17 cellular contexts compared by ENCODE assay signal in the genomic region with DNA sequence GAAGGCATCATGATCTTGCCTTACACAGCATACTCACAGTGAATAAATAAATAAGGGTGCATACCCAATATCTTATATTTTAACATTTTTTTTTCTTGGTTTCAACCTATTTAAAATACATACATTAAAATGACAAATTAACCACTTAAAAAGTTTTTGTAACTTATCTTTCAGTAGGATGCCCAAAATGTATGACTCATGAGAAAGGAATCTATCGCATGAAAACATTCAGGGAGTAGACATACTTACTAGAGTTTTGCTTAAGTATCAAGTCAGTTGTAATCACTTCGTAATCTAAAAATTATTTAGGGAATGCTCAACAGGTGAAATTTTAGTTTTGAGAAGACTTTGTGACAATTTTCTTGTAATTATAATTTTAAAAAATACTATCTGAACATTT.
A peak's percentile ranks its signal among the peaks of the same experiment; 100 is the strongest.
DNase-seq lines count a peak whose midpoint lies in the region; ATAC-seq and TF ChIP-seq lines count a peak whose summit lies in the region.
"Had no signal": no experiment of that assay in that cellular context is flagged by ENCODE, and none has a peak within 500 bp of the region (broad histone marks: within the 10 kb centered on the region; RNA-seq: fewer than 3 reads in every experiment).

No MANE protein-coding gene starts in this region.

- H3K4me2 ChIP-seq in mesendoderm (ENCODE audit: low read length) = no peak overlapping the region

- no peak overlapping the region for H2BK120ac ChIP-seq in mesendoderm (ENCODE audit: low read depth, low read length)

- H3K18ac ChIP-seq in mesendoderm (ENCODE audit: low read length) = no peak overlapping the region

- no peak for TF ChIP-seq EP300 in esophagus muscularis mucosa (IDR thresholded peaks at IDR 0.05)
- TF ChIP-seq EP300 in gastroesophageal sphincter (IDR thresholded peaks at IDR 0.05) = no peak

- no CpG with 5 or more reads among the region's 2 CpGs for WGBS in mesendoderm (ENCODE audit: extremely low coverage, insufficient coverage, low lambda C conversion rate)
- WGBS in esophagus muscularis mucosa = 43% methylated on average over 2 of the region's 2 CpGs
- WGBS in gastroesophageal sphincter (ENCODE audit: low coverage in 1 of 2), 2 donors = 43 to 44% methylated on average over 2 of the region's 2 CpGs

- H3K27me3 ChIP-seq in mesendoderm (ENCODE audit: insufficient read depth, low read length, poor library complexity) (no peaks in the 10 kb centered on the region), esophagus muscularis mucosa (no peaks in the 10 kb centered on the region), gastroesophageal sphincter (no peaks in the 10 kb centered on the region)

- H3K36me3 ChIP-seq in mesendoderm (ENCODE audit: control insufficient read depth, insufficient read depth, low read length) (no peaks in the 10 kb centered on the region), esophagus muscularis mucosa (no peaks in the 10 kb centered on the region), gastroesophageal sphincter (no peaks in the 10 kb centered on the region)
- H3K36me3 ChIP-seq: thoracic aorta had no signal

- H3K23ac ChIP-seq in mesendoderm (ENCODE audit: low read length) = no peak overlapping the region

- no peak overlapping the region for H3K27ac ChIP-seq in mesendoderm (ENCODE audit: low read depth, low read length)
- no peak overlapping the region for H3K27ac ChIP-seq in esophagus muscularis mucosa (replicated peaks in 1 of 4)
- no peak overlapping the region for H3K27ac ChIP-seq in gastroesophageal sphincter
- H3K27ac ChIP-seq: thoracic aorta had no signal

- no peak overlapping the region for H3K9ac ChIP-seq in mesendoderm (ENCODE audit: low read length)

- no peaks in the 10 kb centered on the region for H3K79me2 ChIP-seq in mesendoderm (ENCODE audit: control insufficient read depth, insufficient read depth, low read length)

- H4K5ac ChIP-seq in mesendoderm (ENCODE audit: low read length) = no peak overlapping the region

- TF ChIP-seq CTCF in epithelial cell of esophagus (IDR thresholded peaks at IDR 0.05; ENCODE audit: insufficient read depth, low read depth, low read length, missing control alignments) (no peak), esophagus muscularis mucosa (IDR thresholded peaks at IDR 0.05) (no peak), gastroesophageal sphincter (IDR thresholded peaks at IDR 0.05) (no peak)

- H3K4ac ChIP-seq in mesendoderm (ENCODE audit: low read depth, low read length) = no peak overlapping the region

- no peak overlapping the region for H2BK15ac ChIP-seq in mesendoderm (replicated peaks; ENCODE audit: low read depth)

- H3K4me3 ChIP-seq in epithelial cell of esophagus (ENCODE audit: low read length) = no peak overlapping the region
- no peak overlapping the region for H3K4me3 ChIP-seq in mesendoderm (ENCODE audit: low read length)
- H3K4me3 ChIP-seq in esophagus muscularis mucosa = no peak overlapping the region
- H3K4me3 ChIP-seq in gastroesophageal sphincter = no peak overlapping the region
- H3K4me3 ChIP-seq: thoracic aorta had no signal

- peak; percentile 17 for DNase-seq in Daoy (ENCODE audit: low read depth)
- peak; percentile 72 for DNase-seq in RPMI7951 (ENCODE audit: low read depth)
- peak; percentile 34 for DNase-seq in epithelial cell of esophagus (ENCODE audit: low read depth)
- peak; percentile 76 for DNase-seq in mesendoderm
- no peak for DNase-seq in esophagus muscularis mucosa (ENCODE audit: extremely low spot score)
- DNase-seq in NCI-H1436 treated with DMSO at 0.1 percent for 48 hours (lab: John Stamatoyannopoulos, UW) = no peak
- no peak for DNase-seq in erythroblast (lab: John Stamatoyannopoulos, UW)
- DNase-seq: activated CD4-positive, CD25-positive, alpha-beta regulatory T cell treated with anti-CD3 and anti-CD28 coated beads, Interleukin-2, amount 50 U/mL, for 72 hours; activated gamma-delta T cell; head of caudate nucleus; MM.1S; NCI-H2107; NCI-H774; RPMI8226; T-helper 17 cell had no signal

- H2AK5ac ChIP-seq in mesendoderm (ENCODE audit: low read length) = no peak overlapping the region

- H3K56ac ChIP-seq in mesendoderm (ENCODE audit: low read length) = no peak overlapping the region

- H4K8ac ChIP-seq in mesendoderm (ENCODE audit: low read depth, low read length) = no peak overlapping the region

- H3K79me1 ChIP-seq in mesendoderm (ENCODE audit: low read length) = no peaks in the 10 kb centered on the region

- no peaks in the 10 kb centered on the region for H3K9me3 ChIP-seq in esophagus muscularis mucosa
- no peaks in the 10 kb centered on the region for H3K9me3 ChIP-seq in gastroesophageal sphincter
- H3K9me3 ChIP-seq: thoracic aorta had no signal

- no peak for ATAC-seq in gastroesophageal sphincter
- ATAC-seq: T-helper 17 cell had no signal

- TF ChIP-seq POLR2A in esophagus muscularis mucosa (IDR thresholded peaks at IDR 0.05; ENCODE audit: low read depth) = no peak
- TF ChIP-seq POLR2A in gastroesophageal sphincter (IDR thresholded peaks at IDR 0.05) = no peak
- no peak for TF ChIP-seq POLR2A in erythroblast (IDR thresholded peaks at IDR 0.05; ENCODE audit: low read length)

- H3K4me1 ChIP-seq in mesendoderm (ENCODE audit: control insufficient read depth, low read depth, low read length) = no peaks in the 10 kb centered on the region
- H3K4me1 ChIP-seq in esophagus muscularis mucosa = no peaks in the 10 kb centered on the region
- H3K4me1 ChIP-seq in gastroesophageal sphincter = no peaks in the 10 kb centered on the region

- intact Hi-C loops in esophagus muscularis mucosa (cut with DNase I) = no loop called here

- no peak overlapping the region for H2BK5ac ChIP-seq in mesendoderm (ENCODE audit: low read length)

Comparison
In these comparisons a context has a peak if more than half of its experiments do, and no peak if none do; other contexts are left out.
1. DNase-seq: peak in Daoy (single experiment), RPMI7951 (single experiment), epithelial cell of esophagus (single experiment) and mesendoderm (single experiment); none in esophagus muscularis mucosa (single experiment), NCI-H1436 treated with DMSO at 0.1 percent for 48 hours (single experiment) and erythroblast (0 of 2).